In genomic region chr5:178870411-178870810, GRCh38 we compare ENCODE assay signal across 21 cellular contexts. TPM values are rescaled to one million over a fixed set of nuclear protein-coding genes. Genes with fewer than 3 reads are reported as not detected.
DNase-seq lines count a peak whose midpoint lies in the region; TF ChIP-seq lines count a peak whose summit lies in the region.
"Had no signal": no experiment of that assay in that cellular context is flagged by ENCODE, and none has a peak within 500 bp of the region (broad histone marks: within the 10 kb centered on the region; RNA-seq: fewer than 3 reads in every experiment).

No MANE protein-coding gene starts in this region.

- TF ChIP-seq CTCF in brain microvascular endothelial cell (IDR thresholded peaks at IDR 0.05; ENCODE audit: low read depth, low read length, missing control alignments): no peak

- H2BK5ac ChIP-seq in neuronal stem cell (ENCODE audit: low read length): no peak overlapping the region
- H2BK5ac ChIP-seq in trophoblast cell (ENCODE audit: low read depth, low read length, poor library complexity): peak overlapping the region; percentile 37

- H3K9ac ChIP-seq in neuronal stem cell (ENCODE audit: low read depth, low read length, poor library complexity): no peak overlapping the region
- H3K9ac ChIP-seq in trophoblast cell (ENCODE audit: low read length): no peak overlapping the region
- H3K9ac ChIP-seq: BLaER1 treated with 17β-estradiol and CSF1 and Interleukin-3, amounts not matched to agents 10 nM and 100 nM had no signal

- H4K8ac ChIP-seq in neuronal stem cell (ENCODE audit: low read depth, low read length) (no peak overlapping the region), trophoblast cell (ENCODE audit: low read depth, low read length) (peak overlapping the region; percentile 52)

- H3K4ac ChIP-seq in neuronal stem cell (ENCODE audit: low read length) (no peak overlapping the region), trophoblast cell (ENCODE audit: low read depth, low read length) (no peak overlapping the region)

- H3K18ac ChIP-seq in neuronal stem cell (ENCODE audit: low read length) (no peak overlapping the region), trophoblast cell (ENCODE audit: low read length) (peak overlapping the region; percentile 61)

- H2AK5ac ChIP-seq in neuronal stem cell (ENCODE audit: low read depth, low read length): no peak overlapping the region
- no peak overlapping the region for H2AK5ac ChIP-seq in trophoblast cell (ENCODE audit: low read length)

- H4K91ac ChIP-seq in neuronal stem cell (ENCODE audit: low read depth, low read length, poor library complexity): no peak overlapping the region
- peak overlapping the region; percentile 64 for H4K91ac ChIP-seq in trophoblast cell (ENCODE audit: low read depth, low read length)

- no CpG with 5 or more reads among the region's 8 CpGs for WGBS in neuronal stem cell (ENCODE audit: extremely low coverage in 2 of 2, insufficient read length in 2 of 2, insufficient replicate concordance in 1 of 2), 2 donors
- WGBS in trophoblast cell (ENCODE audit: extremely low coverage, insufficient coverage, insufficient read length): no CpG with 5 or more reads among the region's 8 CpGs

- in situ Hi-C loops in brain microvascular endothelial cell (cut with HindIII; ENCODE audit: low pct_ligation_motif_present, low sequenced_read_pairs): no loop called here

- H3K36me3 ChIP-seq in brain microvascular endothelial cell (replicated peaks): peaks cover 68% of the 10 kb centered on the region
- peaks cover 31 to 94% of the 10 kb centered on the region in 2 donors for H3K36me3 ChIP-seq in neuronal stem cell (replicated peaks in 1 of 2; ENCODE audit: control insufficient read depth in 2 of 2, insufficient read depth in 2 of 2, low read length in 2 of 2)
- H3K36me3 ChIP-seq in trophoblast cell (ENCODE audit: control insufficient read depth in 1 of 2, insufficient read depth in 2 of 2, low read length in 2 of 2): peaks cover 32 to 45% of the 10 kb centered on the region in 2 experiments

- H3K23ac ChIP-seq in neuronal stem cell (ENCODE audit: low read depth, low read length, poor library complexity) (no peak overlapping the region), trophoblast cell (ENCODE audit: low read length) (no peak overlapping the region)

- H4K12ac ChIP-seq in trophoblast cell (ENCODE audit: low read depth, low read length): peak overlapping the region; percentile 21

- no peak overlapping the region for H3K4me3 ChIP-seq in brain microvascular endothelial cell (ENCODE audit: low read depth, low read length)
- no peak overlapping the region for H3K4me3 ChIP-seq in neuronal stem cell (ENCODE audit: low read length in 2 of 2)
- H3K4me3 ChIP-seq in trophoblast cell (ENCODE audit: low read depth, low read length): no peak overlapping the region
- H3K4me3 ChIP-seq: A549, GM12878 had no signal

- no peaks in the 10 kb centered on the region for H3K79me2 ChIP-seq in trophoblast cell (ENCODE audit: control insufficient read depth, insufficient read depth, low read length, poor library complexity)

- H2BK15ac ChIP-seq in neuronal stem cell (ENCODE audit: low read length): no peak overlapping the region

- H3K4me1 ChIP-seq in neuronal stem cell (ENCODE audit: control insufficient read depth in 2 of 2, insufficient read depth in 1 of 2, low read depth in 1 of 2, low read length in 2 of 2): no peaks in the 10 kb centered on the region
- H3K4me1 ChIP-seq in trophoblast cell (ENCODE audit: control insufficient read depth in 1 of 2, insufficient read depth in 2 of 2, low read length in 2 of 2): peaks cover 9 to 12% of the 10 kb centered on the region in 2 experiments
- H3K4me1 ChIP-seq: A549, Caco-2 had no signal

- H2BK12ac ChIP-seq in neuronal stem cell (ENCODE audit: low read length) (peak overlapping the region; percentile 10), trophoblast cell (ENCODE audit: low read length) (peak overlapping the region; percentile 45)

- H3K14ac ChIP-seq in neuronal stem cell (ENCODE audit: low read length): no peak overlapping the region
- H3K14ac ChIP-seq in trophoblast cell (ENCODE audit: low read length): no peak overlapping the region

- H2AFZ ChIP-seq in neuronal stem cell (ENCODE audit: low read length): no peak overlapping the region
- H2AFZ ChIP-seq in trophoblast cell (ENCODE audit: insufficient read depth, low read length, poor library complexity): peak overlapping the region; percentile 9

- H3K9me3 ChIP-seq in neuronal stem cell (replicated peaks in 1 of 2; ENCODE audit: control insufficient read depth in 2 of 2, insufficient read depth in 1 of 2, low read depth in 1 of 2, low read length in 2 of 2) (peaks cover 16 to 84% of the 10 kb centered on the region in 2 donors), trophoblast cell (ENCODE audit: insufficient read depth, low read depth, low read length) (peaks cover 7% of the 10 kb centered on the region)
- H3K9me3 ChIP-seq: Caco-2 had no signal

- H3K79me1 ChIP-seq in neuronal stem cell (ENCODE audit: low read depth, low read length): peaks cover 3% of the 10 kb centered on the region
- peaks cover 7% of the 10 kb centered on the region for H3K79me1 ChIP-seq in trophoblast cell (ENCODE audit: low read length)

- H3K27ac ChIP-seq in brain microvascular endothelial cell (peak overlapping the region; percentile 72), neuronal stem cell (replicated peaks; ENCODE audit: low read length) (no peak overlapping the region), trophoblast cell (ENCODE audit: low read depth, low read length) (peak overlapping the region; percentile 33)
- H3K27ac ChIP-seq: 22Rv1; A549; BLaER1 treated with 17β-estradiol and CSF1 and Interleukin-3, amounts not matched to agents 10 nM and 100 nM; C4-2B had no signal

- no peaks in the 10 kb centered on the region for H3K27me3 ChIP-seq in brain microvascular endothelial cell (replicated peaks)
- no peaks in the 10 kb centered on the region for H3K27me3 ChIP-seq in neuronal stem cell (ENCODE audit: control insufficient read depth in 3 of 3, insufficient read depth in 3 of 3, low read depth in 1 of 3, low read length in 3 of 3)
- H3K27me3 ChIP-seq in trophoblast cell (ENCODE audit: insufficient read depth, low read length): no peaks in the 10 kb centered on the region
- H3K27me3 ChIP-seq: BLaER1 treated with 17β-estradiol and CSF1 and Interleukin-3, amounts not matched to agents 10 nM and 100 nM had no signal

- H2BK120ac ChIP-seq in neuronal stem cell (ENCODE audit: low read depth, low read length): no peak overlapping the region
- peak overlapping the region; percentile 72 for H2BK120ac ChIP-seq in trophoblast cell (ENCODE audit: insufficient read depth, low read length, poor library complexity)

- DNase-seq in brain microvascular endothelial cell (no peak), neuronal stem cell (ENCODE audit: low spot score) (no peak), trophoblast cell (peak in 1 of 2 donors; percentile 59), dedifferentiated amniotic fluid mesenchymal stem cell (ENCODE audit: extremely low spot score) (no peak), SHP77 (lab: John Stamatoyannopoulos, UW) (no peak)
- DNase-seq: AML-193; Caco-2; Calu3; CD4-positive, alpha-beta T cell; CD8-positive, alpha-beta T cell; DMS153; DMS53; DMS79; DND-41; EL; GDM1 had no signal

- no peak overlapping the region for H3K4me2 ChIP-seq in neuronal stem cell (ENCODE audit: insufficient read depth, low read length, poor library complexity, severe bottlenecking)
- no peak overlapping the region for H3K4me2 ChIP-seq in trophoblast cell (ENCODE audit: low read length)
- H3K4me2 ChIP-seq: A549; BLaER1 treated with 17β-estradiol and CSF1 and Interleukin-3, amounts not matched to agents 10 nM and 100 nM had no signal

RNA-seq across cellular contexts. Expression of gene ZNF354B, which starts 10.7 kb away (rescaled TPM):
- polyA plus RNA-seq in neuronal stem cell (2013, experiment 1 of 2): 11.4 TPM
- 11.0 TPM for polyA plus RNA-seq in neuronal stem cell (2013, experiment 2 of 2)
- polyA plus RNA-seq in trophoblast cell (2013): 12.3 and 12.7 TPM in 2 replicates

RNA-seq across cellular contexts. Expression of gene ZFP2, which starts 25.3 kb away (rescaled TPM):
- polyA plus RNA-seq in neuronal stem cell (2013, experiment 1 of 2): 3.5 TPM
- polyA plus RNA-seq in neuronal stem cell (2013, experiment 2 of 2): 3.6 TPM
- 0.72 and 0.77 TPM in 2 replicates for polyA plus RNA-seq in trophoblast cell (2013)
